ENCODE assay signal across 8 cellular contexts in the genomic region with DNA sequence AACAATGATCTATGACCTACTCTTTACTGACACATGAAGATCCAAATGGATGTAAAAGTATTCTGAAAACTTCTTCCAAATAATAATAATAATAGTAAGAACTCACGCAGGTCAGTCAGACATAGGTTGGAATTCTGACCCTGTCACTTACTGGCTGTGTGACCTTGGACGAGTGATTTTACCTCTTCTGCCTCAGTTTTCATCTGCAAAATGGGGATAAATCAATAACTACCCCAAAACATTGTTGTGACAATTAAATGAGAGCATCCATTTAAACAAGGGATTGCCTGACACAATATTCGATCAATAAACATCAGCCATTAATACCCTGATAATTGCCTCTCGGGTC. TPM values are rescaled to one million over a fixed set of nuclear protein-coding genes. Genes with fewer than 3 reads are reported as not detected.
DNase-seq lines count a peak whose midpoint lies in the region; ATAC-seq and TF ChIP-seq lines count a peak whose summit lies in the region.

No MANE protein-coding gene starts in this region.

- H3K27ac ChIP-seq in DOHH2 (ENCODE audit: low read depth, low read length) (no peak overlapping the region), esophagus squamous epithelium (peak overlapping the region; percentile 88)

- H3K36me3 Mint-ChIP-seq in progenitor cell of endocrine pancreas (ENCODE audit: insufficient read depth) = no peaks in the 10 kb centered on the region

- TF ChIP-seq POLR2A in esophagus squamous epithelium (IDR thresholded peaks at IDR 0.05) = no peak

- no peak overlapping the region for H3K27ac Mint-ChIP-seq in progenitor cell of endocrine pancreas

- no peaks in the 10 kb centered on the region for H3K9me2 ChIP-seq in DOHH2 (replicated peaks; ENCODE audit: control insufficient read depth, low read length)

- WGBS in esophagus squamous epithelium, 2 donors = 3 to 8% methylated on average over 4 of the region's 4 CpGs

- no peaks in the 10 kb centered on the region for H3K9me3 Mint-ChIP-seq in progenitor cell of endocrine pancreas (ENCODE audit: low read depth)

- TF ChIP-seq CTCF in DOHH2 (IDR thresholded peaks at IDR 0.05; ENCODE audit: low read depth, low read length, poor library complexity, severe bottlenecking) (no peak), esophagus squamous epithelium (IDR thresholded peaks at IDR 0.05) (no peak), progenitor cell of endocrine pancreas (IDR thresholded peaks at IDR 0.05; ENCODE audit: unreplicated experiment) (no peak)

- intact Hi-C loops in esophagus squamous epithelium (cut with DNase I) = no loop called here

- H3K4me2 ChIP-seq in DOHH2 (ENCODE audit: low read length) = peak overlapping the region; percentile 94

- H3K4me3 Mint-ChIP-seq in progenitor cell of endocrine pancreas (ENCODE audit: low read depth) = peak overlapping the region; percentile 90

- H3K9me3 ChIP-seq in DOHH2 (ENCODE audit: control insufficient read depth, insufficient read depth, low read length) (no peaks in the 10 kb centered on the region), esophagus squamous epithelium (no peaks in the 10 kb centered on the region)

- H3K4me3 ChIP-seq in DOHH2 (ENCODE audit: low read length) = peak overlapping the region; percentile 78
- peak overlapping the region; percentile 65 to 84 (median 76) for H3K4me3 ChIP-seq in esophagus squamous epithelium

- H3K36me3 ChIP-seq in DOHH2 (ENCODE audit: control insufficient read depth, low read length) = peaks cover 2% of the 10 kb centered on the region; the same call in 1 of the 2 replicates
- peaks cover 0 to 6% (median 0%) of the 10 kb centered on the region in 3 donors for H3K36me3 ChIP-seq in esophagus squamous epithelium

- no peaks in the 10 kb centered on the region for H4K20me1 ChIP-seq in DOHH2 (ENCODE audit: control insufficient read depth, insufficient read depth, low read depth, low read length)

- H3K27me3 ChIP-seq in DOHH2 (ENCODE audit: control insufficient read depth, low read length) = no peaks in the 10 kb centered on the region
- peaks cover 0 to 6% (median 0%) of the 10 kb centered on the region in 4 donors for H3K27me3 ChIP-seq in esophagus squamous epithelium

- peaks cover 29% of the 10 kb centered on the region for H3K79me2 ChIP-seq in DOHH2 (ENCODE audit: control insufficient read depth, low read length)

- H3K4me1 Mint-ChIP-seq in progenitor cell of endocrine pancreas (ENCODE audit: low read depth) = peaks cover 4% of the 10 kb centered on the region

- ATAC-seq in HG03108 (IDR thresholded peaks at IDR 0.05; ENCODE audit: unreplicated experiment) = no peak
- ATAC-seq in HG03097 (IDR thresholded peaks at IDR 0.05; ENCODE audit: low FRiP score, unreplicated experiment) = no peak

- peaks cover 4% of the 10 kb centered on the region; the same call in 1 of the 2 replicates for H3F3A ChIP-seq in DOHH2 (ENCODE audit: control insufficient read depth, insufficient read depth)

- peaks cover 19% of the 10 kb centered on the region for H3K27me3 Mint-ChIP-seq in progenitor cell of endocrine pancreas

- DNase-seq in RKO (ENCODE audit: low spot score) (peak; percentile 14), esophagus squamous epithelium (lab: John Stamatoyannopoulos, UW) (no peak), progenitor cell of endocrine pancreas (ENCODE audit: low spot score, unreplicated experiment) (no peak), NCI-H1417 treated with DMSO at 0.1 percent for 48 hours (lab: John Stamatoyannopoulos, UW) (no peak), HPDE6-E6E7 (ENCODE audit: extremely low spot score) (no peak)

- peaks cover 21% of the 10 kb centered on the region for H3K4me1 ChIP-seq in DOHH2 (ENCODE audit: control insufficient read depth, low read length)
- H3K4me1 ChIP-seq in esophagus squamous epithelium = peaks cover 0 to 22% (median 14%) of the 10 kb centered on the region in 3 donors

RNA-seq across cellular contexts. Expression of gene MECR, which starts 0.6 kb away (rescaled TPM):
- 10 to 100 TPM; 14.3 to 29.4 (median 16.1) TPM for total RNA-seq in esophagus squamous epithelium
- total RNA-seq in progenitor cell of endocrine pancreas = 28.8 and 35.9 TPM in 2 replicates

RNA-seq across cellular contexts. Expression of gene PTPRU, which starts 6.1 kb away (rescaled TPM):
- total RNA-seq in esophagus squamous epithelium (10 to 100 TPM in 1 of 4 donors, 1 to 10 TPM in 3; 4.3 to 15.9 (median 7.5) TPM), progenitor cell of endocrine pancreas (74.0 and 79.4 TPM in 2 replicates)

RNA-seq across cellular contexts. Expression of gene SRSF4, which starts 48.5 kb away (rescaled TPM):
- total RNA-seq in esophagus squamous epithelium (10 to 100 TPM; 41.4 to 82.6 (median 56.4) TPM), progenitor cell of endocrine pancreas (108 and 111 TPM in 2 replicates)
